Comparison of ENCODE assay signal across 1 cellular context in genomic region chr3:187669675-187670504, GRCh38.
TF ChIP-seq lines count a peak whose summit lies in the region.

TSS of gene SST (minus strand) at chr3:187670394. CDS start at chr3:187670291, 103 bp downstream.

TF ChIP-seq in HepG2, 621 proteins besides CTCF, POLR2A, EP300 and RAD21 (continued from another document and continues in another):
- TF ChIP-seq AKNA (CRISPR knock-in tag; IDR thresholded peaks at IDR 0.05; ENCODE audit: borderline replicate concordance) (peak; percentile 99), HIVEP1 (CRISPR knock-in tag; IDR thresholded peaks at IDR 0.05) (peak; percentile 61; the same call in 1 of the 2 replicates), FOXO1 (CRISPR knock-in tag; IDR thresholded peaks at IDR 0.05) (peak; percentile 88), HNRNPH1 (optimal IDR thresholded peaks at IDR 0.05; ENCODE audit: low read depth, low read length) (no peak), NRL (CRISPR knock-in tag; IDR thresholded peaks at IDR 0.05; ENCODE audit: borderline replicate concordance) (peak; percentile 93), ZNF3 (CRISPR knock-in tag; IDR thresholded peaks at IDR 0.05) (peak; percentile 92; the same call in 1 of the 2 replicates), SKI (IDR thresholded peaks at IDR 0.05; ENCODE audit: partially characterized antibody) (no peak), DBP (CRISPR knock-in tag; IDR thresholded peaks at IDR 0.05; ENCODE audit: not compliant biosample characterization) (peak; percentile 97), ZNF607 (CRISPR knock-in tag; IDR thresholded peaks at IDR 0.05; ENCODE audit: borderline replicate concordance) (peak; percentile 93), NCOR1 (IDR thresholded peaks at IDR 0.05; ENCODE audit: borderline replicate concordance, low read length) (no peak), ZIK1 (CRISPR knock-in tag; IDR thresholded peaks at IDR 0.05; ENCODE audit: borderline replicate concordance, low read depth) (peak; percentile 77; the same call in 1 of the 2 replicates), ZNF792 (CRISPR knock-in tag; IDR thresholded peaks at IDR 0.05) (peak; percentile 97), ZNF101 (CRISPR knock-in tag; IDR thresholded peaks at IDR 0.05; ENCODE audit: borderline replicate concordance, low read depth) (no peak), ZNF670 (CRISPR knock-in tag; IDR thresholded peaks at IDR 0.05; ENCODE audit: borderline replicate concordance) (peak; percentile 69; the same call in 1 of the 2 replicates), ZC3H4 (CRISPR knock-in tag; IDR thresholded peaks at IDR 0.05; ENCODE audit: borderline replicate concordance) (peak; percentile 80; the same call in 1 of the 2 replicates), SRSF1 (optimal IDR thresholded peaks at IDR 0.05; ENCODE audit: low read depth, low read length) (no peak), ZFP41 (CRISPR knock-in tag; IDR thresholded peaks at IDR 0.05; ENCODE audit: borderline replicate concordance) (0 out of 2 replicates have a peak, but pooled peaks have one; percentile 64), ZNF782 (CRISPR knock-in tag; IDR thresholded peaks at IDR 0.05; ENCODE audit: borderline replicate concordance) (no peak), ZGPAT (CRISPR knock-in tag; IDR thresholded peaks at IDR 0.05) (peak; percentile 61; the same call in 1 of the 2 replicates), MTA3 (CRISPR knock-in tag; IDR thresholded peaks at IDR 0.05) (peak; percentile 95; the same call in 1 of the 2 replicates), FOXK1 (CRISPR knock-in tag; IDR thresholded peaks at IDR 0.05; ENCODE audit: borderline replicate concordance, low read depth) (peak; percentile 93; the same call in 1 of the 2 replicates), HNF4A (CRISPR knock-in tag; IDR thresholded peaks at IDR 0.05) (no peak), PCBP2 (optimal IDR thresholded peaks at IDR 0.05; ENCODE audit: low read depth, low read length, poor library complexity, severe bottlenecking) (no peak), ASH2L (IDR thresholded peaks at IDR 0.05; ENCODE audit: insufficient read length, low read depth, low read length) (no peak), ZNF276 (CRISPR knock-in tag; IDR thresholded peaks at IDR 0.05; ENCODE audit: low read depth) (no peak), MEF2D (CRISPR knock-in tag; IDR thresholded peaks at IDR 0.05) (peak; percentile 95), GATAD2A (CRISPR knock-in tag; IDR thresholded peaks at IDR 0.05) (peak; percentile 64), MED1 (CRISPR knock-in tag; IDR thresholded peaks at IDR 0.05) (peak; percentile 81), HINFP (CRISPR knock-in tag; IDR thresholded peaks at IDR 0.05; ENCODE audit: low read depth) (peak; percentile 72; the same call in 1 of the 2 replicates), MXD1 (CRISPR knock-in tag; IDR thresholded peaks at IDR 0.05) (peak; percentile 72; the same call in 1 of the 2 replicates), YY1 (IDR thresholded peaks at IDR 0.05; ENCODE audit: insufficient read depth, insufficient replicate concordance, low read depth, low read length) (no peak), ZBTB20 (CRISPR knock-in tag; IDR thresholded peaks at IDR 0.05; ENCODE audit: borderline replicate concordance, low read depth) (peak; percentile 95; the same call in 1 of the 2 replicates), SKIL (CRISPR knock-in tag; IDR thresholded peaks at IDR 0.05; ENCODE audit: borderline replicate concordance) (no peak), RBAK (CRISPR knock-in tag; IDR thresholded peaks at IDR 0.05) (peak; percentile 78; the same call in 1 of the 2 replicates), HIC2 (CRISPR knock-in tag; IDR thresholded peaks at IDR 0.05; ENCODE audit: low read depth) (no peak), TCF12 (IDR thresholded peaks at IDR 0.05) (no peak), TCF12 (CRISPR knock-in tag; IDR thresholded peaks at IDR 0.05) (no peak; the same call in 1 of the 2 replicates), NFIB (CRISPR knock-in tag; IDR thresholded peaks at IDR 0.05; ENCODE audit: borderline replicate concordance) (no peak), MED8 (CRISPR knock-in tag; IDR thresholded peaks at IDR 0.05; ENCODE audit: insufficient replicate concordance) (no peak), ATRX (CRISPR knock-in tag; IDR thresholded peaks at IDR 0.05; ENCODE audit: borderline replicate concordance) (0 out of 2 replicates have a peak, but pooled peaks have one; percentile 87), MED13 (CRISPR knock-in tag; IDR thresholded peaks at IDR 0.05) (peak; percentile 97), ZBTB7B (CRISPR knock-in tag; IDR thresholded peaks at IDR 0.05) (peak; percentile 93), FOSL2 (CRISPR knock-in tag; IDR thresholded peaks at IDR 0.05) (peak; percentile 78), RXRB (CRISPR knock-in tag; IDR thresholded peaks at IDR 0.05; ENCODE audit: borderline replicate concordance) (peak; percentile 84), MATR3 (CRISPR knock-in tag; IDR thresholded peaks at IDR 0.05) (no peak), ZNF430 (CRISPR knock-in tag; IDR thresholded peaks at IDR 0.05) (peak; percentile 84), ZNF652 (CRISPR knock-in tag; IDR thresholded peaks at IDR 0.05; ENCODE audit: borderline replicate concordance, low read depth) (no peak), RARG (CRISPR knock-in tag; IDR thresholded peaks at IDR 0.05; ENCODE audit: low read depth) (peak; percentile 88; the same call in 1 of the 2 replicates), ZMYM3 (CRISPR knock-in tag; IDR thresholded peaks at IDR 0.05) (no peak), TBX2 (CRISPR knock-in tag; IDR thresholded peaks at IDR 0.05; ENCODE audit: borderline replicate concordance) (peak; percentile 68), ZBTB1 (CRISPR knock-in tag; IDR thresholded peaks at IDR 0.05; ENCODE audit: borderline replicate concordance) (peak; percentile 96), PHF8 (CRISPR knock-in tag; IDR thresholded peaks at IDR 0.05) (peak; percentile 44), PBX2 (CRISPR knock-in tag; IDR thresholded peaks at IDR 0.05) (no peak)
